ENCODE assay signal across 11 cellular contexts in the genomic region with DNA sequence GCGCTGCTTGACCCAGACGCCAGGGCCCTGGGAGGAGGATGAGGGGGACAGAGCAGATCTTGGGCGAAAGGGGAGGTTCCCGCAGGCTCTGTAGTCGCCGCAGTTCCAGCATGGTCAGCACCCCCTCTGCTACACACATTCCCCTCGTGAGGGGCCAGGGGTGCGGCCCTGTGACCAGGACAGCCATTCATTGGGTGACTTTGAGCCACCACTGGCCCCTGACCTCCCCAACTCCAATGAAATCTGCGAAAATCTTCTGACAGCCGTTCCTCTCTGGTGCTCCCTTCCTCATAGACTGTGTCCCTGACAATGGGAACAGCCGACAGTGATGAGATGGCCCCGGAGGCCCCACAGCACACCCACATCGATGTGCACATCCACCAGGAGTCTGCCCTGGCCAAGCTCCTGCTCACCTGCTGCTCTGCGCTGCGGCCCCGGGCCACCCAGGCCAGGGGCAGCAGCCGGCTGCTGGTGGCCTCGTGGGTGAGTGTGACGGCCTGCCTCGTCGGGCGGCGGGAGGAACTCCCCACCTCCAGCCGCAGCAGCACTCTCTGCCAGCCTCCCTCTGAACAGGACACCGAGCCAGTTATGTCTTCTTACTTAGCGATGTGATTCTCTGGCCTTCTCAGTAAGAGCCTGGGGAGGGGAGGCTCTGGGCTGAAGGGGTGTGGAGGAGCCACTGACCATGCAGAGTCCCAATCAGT. TPM values are rescaled to one million over a fixed set of nuclear protein-coding genes. Genes with fewer than 3 reads are reported as not detected.
DNase-seq lines count a peak whose midpoint lies in the region; ATAC-seq, FAIRE-seq and TF ChIP-seq lines count a peak whose summit lies in the region.
"Had no signal": no experiment of that assay in that cellular context is flagged by ENCODE, and none has a peak within 500 bp of the region (broad histone marks: within the 10 kb centered on the region; RNA-seq: fewer than 3 reads in every experiment).

No MANE protein-coding gene starts in this region.

- no peak overlapping the region for H3K27ac ChIP-seq in CD4-positive, alpha-beta T cell (ENCODE audit: low read depth, low read length)
- H3K27ac ChIP-seq in left ventricle myocardium inferior (replicated peaks), result peak overlapping the region; percentile 49

- H3K36me3 Mint-ChIP-seq in CD4-positive, alpha-beta T cell (ENCODE audit: low read depth), result no peaks in the 10 kb centered on the region

- H3K4me1 ChIP-seq in left ventricle myocardium inferior, result peaks cover 18% of the 10 kb centered on the region

- H3K4me1 Mint-ChIP-seq in CD4-positive, alpha-beta T cell (ENCODE audit: low read depth), result peaks cover 18% of the 10 kb centered on the region

- CTCF ChIA-PET in CD4-positive, alpha-beta T cell (lab: Charles Lee), result no interaction called here

- no peak for TF ChIP-seq CTCF in CD4-positive, alpha-beta T cell (IDR thresholded peaks at IDR 0.05)
- TF ChIP-seq CTCF in left ventricle myocardium inferior (IDR thresholded peaks at IDR 0.05; ENCODE audit: borderline replicate concordance), result no peak
- TF ChIP-seq CTCF in omental fat pad (IDR thresholded peaks at IDR 0.05), result no peak

- peaks cover 11% of the 10 kb centered on the region for H3K9me3 ChIP-seq in CD4-positive, alpha-beta T cell (ENCODE audit: control insufficient read depth, low read length)
- H3K9me3 ChIP-seq in left ventricle myocardium inferior (replicated peaks), result peaks cover 10% of the 10 kb centered on the region

- no peak for ATAC-seq in CD4-positive, alpha-beta T cell (ENCODE audit: poor library complexity)
- peak; percentile 3 for ATAC-seq in omental fat pad (ENCODE audit: low FRiP score)
- ATAC-seq in HG03354 (IDR thresholded peaks at IDR 0.05; ENCODE audit: poor library complexity, severe bottlenecking, unreplicated experiment), result no peak

- peaks cover 8% of the 10 kb centered on the region for H3K9me3 Mint-ChIP-seq in CD4-positive, alpha-beta T cell

- H3K27me3 ChIP-seq in CD4-positive, alpha-beta T cell (ENCODE audit: control insufficient read depth, insufficient read depth, low read length), result peaks cover 57% of the 10 kb centered on the region
- peaks cover 35% of the 10 kb centered on the region for H3K27me3 ChIP-seq in left ventricle myocardium inferior (ENCODE audit: low read depth)

- POLR2A ChIA-PET in CD4-positive, alpha-beta T cell (lab: Charles Lee), result no interaction called here

- H3K36me3 ChIP-seq in left ventricle myocardium inferior, result peaks cover 8% of the 10 kb centered on the region

- no peak overlapping the region for H3K27ac Mint-ChIP-seq in CD4-positive, alpha-beta T cell

- intact Hi-C loops in CD4-positive, alpha-beta T cell (cut with DNase I, micrococcal nuclease), result no loop called here
- intact Hi-C loops in left ventricle myocardium inferior (cut with micrococcal nuclease), result no loop called here

- no peak for DNase-seq in CD4-positive, alpha-beta T cell
- DNase-seq in NCI-H69 (lab: John Stamatoyannopoulos, UW) (peak; percentile 63), left ventricle myocardium inferior (no peak), omental fat pad (ENCODE audit: low spot score) (no peak), GM19239 (ENCODE audit: insufficient read length, low spot score) (no peak), NCI-H2171 treated with DMSO at 0.1 percent for 48 hours (lab: John Stamatoyannopoulos, UW) (no peak), HTR-8/SVneo (ENCODE audit: insufficient read length, low spot score) (no peak)
- DNase-seq: activated effector memory CD4-positive, alpha-beta T cell treated with Interleukin-2 at 50 U/mL for 16 hours; DMS79; foreskin melanocyte had no signal

- no peak for FAIRE-seq in GM19239 (lab: Jason Lieb, UNC)
- FAIRE-seq in HTR-8/SVneo (lab: Jason Lieb, UNC), result no peak

- H3K4me3 ChIP-seq in left ventricle myocardium inferior, result peak overlapping the region; percentile 70

- peaks cover 81% of the 10 kb centered on the region for H3K27me3 Mint-ChIP-seq in CD4-positive, alpha-beta T cell

- peak overlapping the region; percentile 80 for H3K4me3 Mint-ChIP-seq in CD4-positive, alpha-beta T cell

RNA-seq across cellular contexts. Expression of a gene that starts 0.8 kb away (rescaled TPM):
- not detected for total RNA-seq in CD4-positive, alpha-beta T cell
- total RNA-seq in left ventricle myocardium inferior (18.5 TPM), omental fat pad (100 to 1,000 TPM in 1 of 4 donors, 10 to 100 TPM in 3; 18.1 to 105 (median 48.6) TPM)

RNA-seq across cellular contexts. Expression of a gene that starts 1.2 kb away (rescaled TPM):
- total RNA-seq in CD4-positive, alpha-beta T cell, result not detected
- 34.0 TPM for total RNA-seq in left ventricle myocardium inferior
- 100 to 1,000 TPM in 1 of 4 donors, 10 to 100 TPM in 3; 35.9 to 122 (median 80.0) TPM for total RNA-seq in omental fat pad

RNA-seq across cellular contexts. Expression of a gene that starts 50.9 kb away (rescaled TPM):
- not detected for total RNA-seq in CD4-positive, alpha-beta T cell
- total RNA-seq in left ventricle myocardium inferior (0.36 TPM), omental fat pad (not detected)

Comparison
In these comparisons a context has a peak if more than half of its experiments do, and no peak if none do; other contexts are left out.
1. RNA of a gene that starts 0.8 kb away (total RNA-seq): 18.1 to 105 TPM in omental fat pad and 18.5 TPM in left ventricle myocardium inferior (single experiment); not detected in CD4-positive, alpha-beta T cell; every median in the first group is over 10 times any median in the second.
2. RNA of a gene that starts 1.2 kb away (total RNA-seq): 35.9 to 122 TPM in omental fat pad and 34.0 TPM in left ventricle myocardium inferior (single experiment); not detected in CD4-positive, alpha-beta T cell; every median in the first group is over 10 times any median in the second.